In genomic region chr6:112827793-112828192, GRCh38 we compare ENCODE assay signal across 9 cellular contexts.
DNase-seq lines count a peak whose midpoint lies in the region; ATAC-seq, FAIRE-seq and TF ChIP-seq lines count a peak whose summit lies in the region.
"Had no signal": no experiment of that assay in that cellular context is flagged by ENCODE, and none has a peak within 500 bp of the region (broad histone marks: within the 10 kb centered on the region; RNA-seq: fewer than 3 reads in every experiment).

No MANE protein-coding gene starts in this region.

- H3K27me3 Mint-ChIP-seq in astrocyte (ENCODE audit: low read depth, unreplicated experiment) = no peaks in the 10 kb centered on the region

- H3K4me1 Mint-ChIP-seq in astrocyte (ENCODE audit: low read depth, unreplicated experiment) = peaks cover 8% of the 10 kb centered on the region

- H3K9me3 Mint-ChIP-seq in astrocyte (ENCODE audit: unreplicated experiment) = peaks cover 2% of the 10 kb centered on the region

- no peak for FAIRE-seq in astrocyte (lab: Jason Lieb, UNC)

- no peak overlapping the region for H3K4me3 Mint-ChIP-seq in astrocyte (ENCODE audit: unreplicated experiment)

- intact Hi-C loops in thyroid gland (cut with DNase I) = no loop called here

- no peak overlapping the region for H3K27ac Mint-ChIP-seq in astrocyte (ENCODE audit: unreplicated experiment)

- TF ChIP-seq POLR2A in thyroid gland (IDR thresholded peaks at IDR 0.05) = no peak

- H3K27me3 ChIP-seq in astrocyte (ENCODE audit: insufficient read depth, low read length) (no peaks in the 10 kb centered on the region), thyroid gland (no peaks in the 10 kb centered on the region)

- DNase-seq in NOMO-1 treated with DMSO at 0.1 percent for 48 hours (lab: John Stamatoyannopoulos, UW; ENCODE audit: unreplicated experiment) = peak; percentile 57
- DNase-seq in NOMO-1 treated with dmso at 0.1 percent for 144 hours (lab: John Stamatoyannopoulos, UW; ENCODE audit: unreplicated experiment) = no peak
- DNase-seq in astrocyte (ENCODE audit: low read depth) = peak; percentile 18
- peak; percentile 4 to 9 for DNase-seq in thyroid gland
- no peak for DNase-seq in HuH-7 (ENCODE audit: low spot score)
- no peak for DNase-seq in HCEC 1CT
- DNase-seq in effector CD4-positive, alpha-beta T cell = no peak
- DNase-seq: activated CD8-positive, alpha-beta memory T cell treated with anti-CD3 and anti-CD28 coated beads for 24 hours had no signal

- peak; percentile 98 for ATAC-seq in HG03103 (IDR thresholded peaks at IDR 0.05; ENCODE audit: low read depth, unreplicated experiment)

- H3K4me1 ChIP-seq in astrocyte (ENCODE audit: insufficient read depth, low read length) = peaks cover 3% of the 10 kb centered on the region
- H3K4me1 ChIP-seq in thyroid gland = no peaks in the 10 kb centered on the region

- H3K9ac ChIP-seq in astrocyte (ENCODE audit: low read length) = no peak overlapping the region

- H3K36me3 ChIP-seq in astrocyte (ENCODE audit: insufficient read depth, low read length) (no peaks in the 10 kb centered on the region), thyroid gland (no peaks in the 10 kb centered on the region)

- H2AFZ ChIP-seq in astrocyte (ENCODE audit: low read depth, low read length) = peak overlapping the region; percentile 42

- H3K27ac ChIP-seq in astrocyte (ENCODE audit: low read depth, low read length) (no peak overlapping the region), thyroid gland (no peak overlapping the region)

- H4K20me1 ChIP-seq in astrocyte (ENCODE audit: insufficient read depth, low read length) = no peaks in the 10 kb centered on the region

- H3K4me2 ChIP-seq in astrocyte (ENCODE audit: low read length) = no peak overlapping the region

- TF ChIP-seq CTCF in astrocyte (IDR thresholded peaks at IDR 0.05; ENCODE audit: insufficient read depth, low read depth, low read length) (no peak), thyroid gland (IDR thresholded peaks at IDR 0.05) (no peak)

- H3K36me3 Mint-ChIP-seq in astrocyte (ENCODE audit: low read depth, unreplicated experiment) = no peaks in the 10 kb centered on the region

- WGBS in thyroid gland, 2 donors = 62 to 63% methylated on average over 2 of the region's 2 CpGs

- H3K9me3 ChIP-seq in astrocyte (ENCODE audit: insufficient read depth, low read depth, low read length) (no peaks in the 10 kb centered on the region), thyroid gland (no peaks in the 10 kb centered on the region)

- H3K4me3 ChIP-seq in astrocyte (ENCODE audit: insufficient read depth, low read depth, low read length) (no peak overlapping the region), thyroid gland (replicated peaks in 1 of 3) (no peak overlapping the region)

- no peaks in the 10 kb centered on the region for H3K79me2 ChIP-seq in astrocyte (ENCODE audit: insufficient read depth, low read length)

Comparison
In these comparisons a context has a peak if more than half of its experiments do, and no peak if none do; other contexts are left out.
1. DNase-seq: peak in NOMO-1 treated with DMSO at 0.1 percent for 48 hours (single experiment), astrocyte (single experiment) and thyroid gland (2 of 2); none in NOMO-1 treated with dmso at 0.1 percent for 144 hours (single experiment), HuH-7 (single experiment), HCEC 1CT (single experiment) and effector CD4-positive, alpha-beta T cell (single experiment).